Comparison of ENCODE assay signal across 8 cellular contexts in genomic region chr1:72282271-72282656, GRCh38. TPM values are rescaled to one million over a fixed set of nuclear protein-coding genes. Genes with fewer than 3 reads are reported as not detected.
DNase-seq lines count a peak whose midpoint lies in the region; ATAC-seq and TF ChIP-seq lines count a peak whose summit lies in the region.

Gene NEGR1 (minus strand): TSS chr1:72282539.

- no peaks in the 10 kb centered on the region for H4K20me1 ChIP-seq in Karpas-422 (ENCODE audit: insufficient read depth, low read depth, low read length)

- H3K4me1 ChIP-seq in Karpas-422 (ENCODE audit: low read length) (peaks cover 2% of the 10 kb centered on the region; the same call in 1 of the 2 replicates), aorta (ENCODE audit: control insufficient read depth in 1 of 2, insufficient read depth in 2 of 2, low read length in 2 of 2) (no peaks in the 10 kb centered on the region)

- H3K4me1 Mint-ChIP-seq in Calu3 (ENCODE audit: low read depth, unreplicated experiment) (peaks cover 23% of the 10 kb centered on the region), natural killer cell (peaks cover 16 to 19% of the 10 kb centered on the region in 2 donors)

- H3K9me3 Mint-ChIP-seq in Calu3 (ENCODE audit: low read depth, unreplicated experiment) (no peaks in the 10 kb centered on the region), natural killer cell (no peaks in the 10 kb centered on the region)

- H3K9me2 ChIP-seq in Karpas-422 (replicated peaks; ENCODE audit: insufficient read depth, low read length): no peaks in the 10 kb centered on the region

- H2AFZ ChIP-seq in Karpas-422 (ENCODE audit: low read length): no peak within 1 kb of the TSS

- BruUV-seq in Calu3 (replicated peaks; lab: Mats Ljungman, UMichigan): no TSS peak

- no peak within 1 kb of the TSS for H3K4me3 Mint-ChIP-seq in Calu3 (ENCODE audit: low read depth, unreplicated experiment)
- no peak within 1 kb of the TSS for H3K4me3 Mint-ChIP-seq in natural killer cell

- H3K36me3 ChIP-seq in Karpas-422 (ENCODE audit: insufficient read depth, low read length) (no peaks in the 10 kb centered on the region), aorta (ENCODE audit: control insufficient read depth in 1 of 2, insufficient read depth in 2 of 2, low read length in 1 of 2) (no peaks in the 10 kb centered on the region)

- H3K9me3 ChIP-seq in Karpas-422 (ENCODE audit: low read length) (no peaks in the 10 kb centered on the region), aorta (ENCODE audit: control insufficient read depth, low read length) (no peaks in the 10 kb centered on the region)

- no peaks in the 10 kb centered on the region for H3K36me3 Mint-ChIP-seq in Calu3 (ENCODE audit: insufficient read depth, unreplicated experiment)
- H3K36me3 Mint-ChIP-seq in natural killer cell: no peaks in the 10 kb centered on the region

- 1% methylated on average over 18 of the region's 18 CpGs for WGBS in aorta, 2 donors

- ATAC-seq in natural killer cell (peak; percentile 13 to 33 (median 23)), aorta (ENCODE audit: low FRiP score) (peak; percentile 78), HG03039 (IDR thresholded peaks at IDR 0.05; ENCODE audit: unreplicated experiment) (no peak)

- peak within 1 kb of the TSS; percentile 45 for H3K4me3 ChIP-seq in Karpas-422 (ENCODE audit: low read length)
- H3K4me3 ChIP-seq in foreskin fibroblast (ENCODE audit: low read depth in 1 of 2, low read length in 2 of 2): peak within 1 kb of the TSS; percentile 85 to 93
- H3K4me3 ChIP-seq in aorta (ENCODE audit: low read length in 2 of 2): peak within 1 kb of the TSS; percentile 37 to 81

- no peak within 1 kb of the TSS for H3K9ac ChIP-seq in Karpas-422 (ENCODE audit: low read length)

- H3K27ac Mint-ChIP-seq in Calu3 (ENCODE audit: unreplicated experiment) (peak within 1 kb of the TSS; percentile 63), natural killer cell (peak within 1 kb of the TSS in 1 of 2 donors; percentile 2)

- H3K79me2 ChIP-seq in Karpas-422 (ENCODE audit: low read length): no peaks in the 10 kb centered on the region

- H3K27me3 ChIP-seq in Karpas-422 (ENCODE audit: low read length) (no peaks in the 10 kb centered on the region), aorta (ENCODE audit: control insufficient read depth in 1 of 2, insufficient read depth in 2 of 2, low read length in 1 of 2) (no peaks in the 10 kb centered on the region)

- TF ChIP-seq CTCF in Calu3 (IDR thresholded peaks at IDR 0.05; ENCODE audit: unreplicated experiment) (no peak), foreskin fibroblast (IDR thresholded peaks at IDR 0.05; ENCODE audit: low read depth, low read length) (peak; percentile 4), natural killer cell (IDR thresholded peaks at IDR 0.05) (no peak)

- CTCF ChIA-PET in Calu3 (lab: Charles Lee): no interaction called here

- peak within 1 kb of the TSS; percentile 53 for H3K4me2 ChIP-seq in Karpas-422 (ENCODE audit: low read depth, low read length, poor library complexity, severe bottlenecking)

- H3K27me3 Mint-ChIP-seq in Calu3 (ENCODE audit: unreplicated experiment) (no peaks in the 10 kb centered on the region), natural killer cell (ENCODE audit: low read depth in 2 of 2) (no peaks in the 10 kb centered on the region)

- DNase-seq in Calu3 (peak; percentile 59), Karpas-422 (no peak), foreskin fibroblast (peak; percentile 54 to 80), natural killer cell (peak; percentile 16), aorta (peak; percentile 71 to 86), NOMO-1 (lab: John Stamatoyannopoulos, UW; ENCODE audit: unreplicated experiment in 2 of 2) (no peak)
- DNase-seq in activated CD8-positive, alpha-beta memory T cell treated with anti-CD3 and anti-CD28 coated beads for 24 hours: peak; percentile 61

- H3K27ac ChIP-seq in Karpas-422 (ENCODE audit: low read length) (no peak within 1 kb of the TSS), aorta (ENCODE audit: low read depth in 1 of 2, low read length in 2 of 2) (peak within 1 kb of the TSS; percentile 87 to 95)

- intact Hi-C loops in Calu3 (cut with micrococcal nuclease; ENCODE audit: unreplicated experiment): loop anchor here (5.0 to 10.0 kb wide), 4 partner anchors 85 to 340 kb away; no protein-coding TSS in a partner anchor
- intact Hi-C loops in natural killer cell (cut with micrococcal nuclease): loop anchor here (5.0 to 10.0 kb wide), 2 partner anchors 63 to 1915 kb away; partner anchors contain the start of genes FPGT and LRRIQ3
- intact Hi-C loops in aorta (cut with DNase I): loop anchor here in 1 of 2 donors (2.0 to 5.0 kb wide), 2 partner anchors 55 to 100 kb away; no protein-coding TSS in a partner anchor

RNA-seq across cellular contexts. Expression of gene NEGR1, which starts in this region (rescaled TPM):
- 15.1 and 19.2 TPM in 2 replicates for total RNA-seq in Calu3 (2022)
- total RNA-seq in Karpas-422 (2014; rRNA removed; shearing (Covaris generic); ENCODE audit: low replicate concordance): not detected in 2 replicates
- 1 to 10 TPM in 1 of 3 donors, under 1 TPM in 1, not detected in 1; 0.55 to 1.3 TPM for total RNA-seq in natural killer cell
- 10 to 100 TPM; 26.7 to 50.3 TPM for total RNA-seq in aorta
- polyA plus RNA-seq in aorta: 10 to 100 TPM in 1 of 2 donors, 1 to 10 TPM in 1; 3.5 to 10.1 TPM

Comparison
In these comparisons a context has a peak if more than half of its experiments do, and no peak if none do; other contexts are left out.
1. DNase-seq: peak in Calu3 (single experiment), activated CD8-positive, alpha-beta memory T cell treated with anti-CD3 and anti-CD28 coated beads for 24 hours (single experiment), foreskin fibroblast (2 of 2), natural killer cell (single experiment) and aorta (2 of 2); none in Karpas-422 (single experiment) and NOMO-1 (0 of 2).
2. Peak in every context shown above with its lines, with median percentiles within 50 percentile points of each other: H3K4me3 ChIP-seq.